Comparison of ENCODE assay signal across 21 cellular contexts in the genomic region with DNA sequence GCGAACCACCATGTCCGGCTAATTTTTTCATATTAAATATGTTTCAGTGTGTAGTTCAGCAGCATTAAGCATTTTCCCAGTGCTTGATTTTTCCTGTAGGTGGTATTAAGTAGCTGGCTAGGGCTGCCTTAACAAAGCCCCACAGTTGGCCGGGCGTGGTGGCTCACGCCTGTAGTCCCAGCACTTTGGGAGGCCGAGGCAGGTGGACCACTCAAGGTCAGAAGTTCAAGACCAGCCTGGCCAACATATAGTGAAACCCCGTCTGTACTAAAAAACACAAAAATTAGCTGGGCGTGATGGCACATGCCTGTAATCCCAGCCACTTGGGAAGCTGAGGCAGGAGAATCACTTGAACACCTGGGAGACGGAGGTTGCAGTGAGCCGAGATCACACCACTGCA. TPM values are rescaled to one million over a fixed set of nuclear protein-coding genes. Genes with fewer than 3 reads are reported as not detected.
"Had no signal": no experiment of that assay in that cellular context is flagged by ENCODE, and none has a peak within 500 bp of the region (broad histone marks: within the 10 kb centered on the region; RNA-seq: fewer than 3 reads in every experiment).

No MANE protein-coding gene starts in this region.

- DNase-seq: esophagus squamous epithelium; glutamatergic neuron; kidney; left cardiac atrium; left ventricle myocardium superior; mesendoderm; naive thymus-derived CD4-positive, alpha-beta T cell; nephron progenitor cell; ovary; stimulated activated CD4-positive, alpha-beta T cell treated with anti-CD3 and anti-CD28 coated beads, Interleukin-2, amount 100 ng/mL, for 24 hours; stimulated activated CD4-positive, alpha-beta T cell treated with anti-CD3 and anti-CD28 coated beads, Interleukin-4, amount 100 ng/mL, for 4 hours; stimulated activated naive B cell treated with anti-CD40 and anti-IgM and Interleukin-4, amounts not matched to agents 10 μg/mL and 1 μg/mL and 100 μg/mL, for 72 hours; stimulated activated naive CD8-positive, alpha-beta T cell treated with anti-CD3 and anti-CD28 coated beads, Interleukin-15, amount 100 ng/mL, for 72 hours; substantia nigra; transverse colon had no signal

- H3K4me1 ChIP-seq: gastroesophageal sphincter, transverse colon had no signal

- ATAC-seq: gastroesophageal sphincter; naive thymus-derived CD4-positive, alpha-beta T cell; stimulated activated naive B cell treated with anti-CD40 and anti-IgM and Interleukin-4, amounts not matched to agents 10 μg/mL and 1 μg/mL and 100 μg/mL, for 72 hours; stimulated activated naive CD8-positive, alpha-beta T cell treated with anti-CD3 and anti-CD28 coated beads, Interleukin-15, amount 100 ng/mL, for 72 hours had no signal

- H3K27me3 ChIP-seq: esophagus squamous epithelium, gastroesophageal sphincter, ovary, right atrium auricular region, sigmoid colon, transverse colon had no signal

- H3K27ac ChIP-seq: esophagus squamous epithelium, neutrophil, ovary, right atrium auricular region, sigmoid colon, skin epidermis, thoracic aorta, transverse colon had no signal

- H3K4me3 ChIP-seq: esophagus squamous epithelium, gastroesophageal sphincter, ovary, right atrium auricular region, sigmoid colon, skin epidermis, thoracic aorta, transverse colon had no signal

- H3K36me3 ChIP-seq: esophagus squamous epithelium, gastroesophageal sphincter, neutrophil, ovary, right atrium auricular region, sigmoid colon, thoracic aorta, transverse colon had no signal

- H3K9me3 ChIP-seq: esophagus squamous epithelium, gastroesophageal sphincter, neutrophil, ovary, right atrium auricular region, sigmoid colon, thoracic aorta, transverse colon had no signal

RNA-seq across cellular contexts. Expression of a gene that starts 46.8 kb away (rescaled TPM):
- polyA plus RNA-seq: naive thymus-derived CD4-positive, alpha-beta T cell had no signal
